ENCODE assay signal across 25 cellular contexts in genomic region chr13:53324656-53325055, GRCh38.
"Had no signal": no experiment of that assay in that cellular context is flagged by ENCODE, and none has a peak within 500 bp of the region (broad histone marks: within the 10 kb centered on the region; RNA-seq: fewer than 3 reads in every experiment).

No MANE protein-coding gene starts in this region.

- H3K27me3 ChIP-seq: colonic mucosa, dorsolateral prefrontal cortex, esophagus muscularis mucosa, esophagus squamous epithelium, foreskin keratinocyte, gastrocnemius medialis, gastroesophageal sphincter, heart left ventricle, heart right ventricle had no signal

- H3K4me1 ChIP-seq: colonic mucosa, esophagus muscularis mucosa, esophagus squamous epithelium, foreskin keratinocyte, gastrocnemius medialis, gastroesophageal sphincter, heart left ventricle, heart right ventricle had no signal

- H3K27ac Mint-ChIP-seq: dendritic cell treated with granulocyte-macrophage colony-stimulating factor and Interleukin-4, amounts not matched to agents 40 ng/mL and 50 ng/mL, for 4 days; effector memory CD8-positive, alpha-beta T cell; endodermal cell had no signal

- ATAC-seq: effector memory CD8-positive, alpha-beta T cell; esophagus mucosa; foreskin keratinocyte; gastrocnemius medialis; gastroesophageal sphincter; heart left ventricle; heart right ventricle had no signal

- H3K9me3 ChIP-seq: colonic mucosa, esophagus muscularis mucosa, esophagus squamous epithelium, gastrocnemius medialis, gastroesophageal sphincter, heart left ventricle had no signal

- H3K27me3 Mint-ChIP-seq: dendritic cell treated with granulocyte-macrophage colony-stimulating factor and Interleukin-4, amounts not matched to agents 40 ng/mL and 50 ng/mL, for 4 days; effector memory CD8-positive, alpha-beta T cell had no signal

- H3K27ac ChIP-seq: colonic mucosa, coronary artery, dorsolateral prefrontal cortex, epithelial cell of prostate, esophagus muscularis mucosa, esophagus squamous epithelium, foreskin keratinocyte, gastrocnemius medialis, gastroesophageal sphincter, heart left ventricle, heart right ventricle had no signal

- H3K4me1 Mint-ChIP-seq: endodermal cell had no signal

- H3K36me3 ChIP-seq: colonic mucosa, esophagus muscularis mucosa, esophagus squamous epithelium, gastrocnemius medialis, gastroesophageal sphincter, heart left ventricle, heart right ventricle had no signal

- H3K4me3 ChIP-seq: colonic mucosa, coronary artery, dorsolateral prefrontal cortex, esophagus muscularis mucosa, esophagus squamous epithelium, gastrocnemius medialis, gastroesophageal sphincter, heart left ventricle, heart right ventricle had no signal

- DNase-seq: colonic mucosa; cortex of kidney; dermis blood vessel endothelial cell; dorsolateral prefrontal cortex; effector CD4-positive, alpha-beta T cell; effector CD8-positive, alpha-beta T cell; effector memory CD4-positive, alpha-beta T cell; effector memory CD8-positive, alpha-beta T cell; endodermal cell; erythroblast; esophagus squamous epithelium; foreskin fibroblast; foreskin keratinocyte; foreskin melanocyte; gastrocnemius medialis; glutamatergic neuron; head of caudate nucleus; heart left ventricle; heart right ventricle had no signal

- H3K4me3 Mint-ChIP-seq: dendritic cell treated with granulocyte-macrophage colony-stimulating factor and Interleukin-4, amounts not matched to agents 40 ng/mL and 50 ng/mL, for 4 days; effector memory CD8-positive, alpha-beta T cell; endodermal cell had no signal

- H3K9me3 Mint-ChIP-seq: dendritic cell treated with granulocyte-macrophage colony-stimulating factor and Interleukin-4, amounts not matched to agents 40 ng/mL and 50 ng/mL, for 4 days had no signal
